Comparison of ENCODE assay signal across 8 cellular contexts in the genomic region with DNA sequence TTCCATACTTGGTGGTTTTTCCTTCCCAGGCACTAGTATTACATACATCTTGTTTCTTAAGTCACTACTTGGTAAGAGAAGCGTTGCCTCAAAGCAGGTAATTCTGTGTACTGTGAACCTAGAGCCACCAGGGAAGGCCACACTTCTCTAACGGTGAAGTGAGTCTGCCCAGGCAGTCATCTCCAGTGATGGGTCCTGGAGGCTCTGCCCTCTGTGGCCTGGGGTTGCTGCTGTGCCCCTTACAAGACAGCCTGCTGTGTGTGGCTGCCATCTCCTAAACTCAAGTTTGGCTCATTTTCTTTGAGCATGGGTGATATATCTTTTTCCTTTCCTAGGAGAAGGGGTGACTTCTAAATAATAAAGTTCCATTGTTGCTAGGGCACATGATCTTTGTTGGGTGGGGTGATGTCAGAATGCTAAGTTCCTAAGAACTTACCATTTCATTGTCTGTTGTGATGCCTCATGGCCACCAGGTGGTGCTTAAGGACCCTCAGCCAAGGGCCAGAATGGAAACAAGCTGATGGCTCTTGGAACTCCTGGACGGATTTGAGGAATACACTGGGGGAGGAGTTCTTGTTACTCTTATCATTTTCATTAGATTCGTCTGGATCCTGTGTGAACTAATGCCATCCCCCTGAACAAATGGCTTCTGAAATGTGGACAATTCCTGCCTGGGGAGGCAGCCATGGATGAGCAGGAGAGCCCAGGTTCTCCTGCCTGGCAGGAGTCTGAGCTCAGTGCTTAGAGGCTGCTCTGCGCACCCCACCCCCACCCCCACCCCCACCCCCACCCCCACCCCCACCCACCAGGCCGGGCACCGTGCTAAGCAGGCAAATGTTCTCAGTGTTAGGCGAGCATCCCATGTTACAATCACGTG. TPM values are rescaled to one million over a fixed set of nuclear protein-coding genes. Genes with fewer than 3 reads are reported as not detected.
DNase-seq lines count a peak whose midpoint lies in the region; ATAC-seq and TF ChIP-seq lines count a peak whose summit lies in the region.

No MANE protein-coding gene starts in this region.

- ATAC-seq in GM21367 (IDR thresholded peaks at IDR 0.05; ENCODE audit: unreplicated experiment) (peak; percentile 80), heart right ventricle (peak; percentile 57 to 82 (median 68))

- H3K9me3 ChIP-seq in Peyer's patch (no peaks in the 10 kb centered on the region), heart right ventricle (no peaks in the 10 kb centered on the region)

- peak; percentile 53 for DNase-seq in Daoy (ENCODE audit: low read depth)
- peak in 48 of 76 experiments; percentile 3 to 59 (median 18) for DNase-seq in HUDEP-2 (lab: John Stamatoyannopoulos, UW; ENCODE audit: unreplicated experiment in 76 of 76)
- DNase-seq in Peyer's patch: peak in 2 of 3 donors; percentile 26 to 77
- peak; percentile 11 for DNase-seq in amniotic stem cell (lab: John Stamatoyannopoulos, UW)
- DNase-seq in heart right ventricle: peak in 1 of 2 donors; percentile 46
- peak; percentile 70 for DNase-seq in putamen (ENCODE audit: low spot score)
- no peak for DNase-seq in DMS79 (lab: John Stamatoyannopoulos, UW)

- 34 to 40% methylated on average over 9 of the region's 9 CpGs for WGBS in heart right ventricle, 2 donors

- H3K27me3 ChIP-seq in Peyer's patch: no peaks in the 10 kb centered on the region
- H3K27me3 ChIP-seq in heart right ventricle: no peaks in the 10 kb centered on the region

- intact Hi-C loops in heart right ventricle (cut with DNase I): loop anchor here in 7 of 10 donors (2.0 to 5.0 kb wide), 3 partner anchors 245 to 391 kb away; no protein-coding TSS in a partner anchor

- H3K4me3 ChIP-seq in Peyer's patch (no peak overlapping the region), heart right ventricle (no peak overlapping the region)

- H3K27ac ChIP-seq in Peyer's patch: no peak overlapping the region
- no peak overlapping the region for H3K27ac ChIP-seq in heart right ventricle

- H3K36me3 ChIP-seq in Peyer's patch: no peaks in the 10 kb centered on the region
- no peaks in the 10 kb centered on the region for H3K36me3 ChIP-seq in heart right ventricle

- no peak for TF ChIP-seq POLR2A in Peyer's patch (IDR thresholded peaks at IDR 0.05)

- peaks cover 0 to 2% (median 0%) of the 10 kb centered on the region in 4 donors for H3K4me1 ChIP-seq in Peyer's patch
- peaks cover 0 to 8% (median 0%) of the 10 kb centered on the region in 9 donors for H3K4me1 ChIP-seq in heart right ventricle

- TF ChIP-seq CTCF in Peyer's patch (IDR thresholded peaks at IDR 0.05): peak; percentile 36 to 86 (median 76)
- peak; percentile 69 to 87 (median 80) for TF ChIP-seq CTCF in heart right ventricle (IDR thresholded peaks at IDR 0.05)

RNA-seq across cellular contexts. Expression of gene WDR1, which starts 41.1 kb away (rescaled TPM):
- 394 and 409 TPM in 2 replicates for total RNA-seq in Daoy (2014; rRNA removed; shearing (Covaris generic))
- total RNA-seq in Peyer's patch: 100 to 1,000 TPM; 170 to 192 (median 180) TPM
- 100 to 1,000 TPM; 155 to 302 (median 177) TPM for total RNA-seq in heart right ventricle
- 100 to 1,000 TPM in 1 of 2 donors, 10 to 100 TPM in 1; 51.9 to 266 TPM for polyA plus RNA-seq in heart right ventricle
